ENCODE assay signal across 15 cellular contexts in genomic region chr13:45137501-45137880, GRCh38.
"Had no signal": no experiment of that assay in that cellular context is flagged by ENCODE, and none has a peak within 500 bp of the region (broad histone marks: within the 10 kb centered on the region; RNA-seq: fewer than 3 reads in every experiment).

No MANE protein-coding gene starts in this region.

- H3K27me3 ChIP-seq: dorsolateral prefrontal cortex, esophagus muscularis mucosa had no signal

- DNase-seq: activated CD4-positive, alpha-beta memory T cell treated with anti-CD3 and anti-CD28 coated beads for 36 hours; activated naive CD8-positive, alpha-beta T cell treated with anti-CD3 and anti-CD28 coated beads, Interleukin-2, amount 10 ng/mL, durations not matched to agents 7 days and 5 days; activated T-cell treated with anti-CD3 and anti-CD28 coated beads, Interleukin-2, amount 50 U/mL, for 48 hours; dorsolateral prefrontal cortex; left colon; naive thymus-derived CD4-positive, alpha-beta T cell; posterior cingulate gyrus; stimulated activated CD4-positive, alpha-beta T cell treated with anti-CD3 and anti-CD28 coated beads, Interleukin-4, amount 100 ng/mL, for 4 hours; stimulated activated naive CD8-positive, alpha-beta T cell treated with anti-CD3 and anti-CD28 coated beads, Interleukin-15, amount 100 ng/mL, for 72 hours had no signal

- H3K27ac ChIP-seq: dorsolateral prefrontal cortex, esophagus muscularis mucosa, thoracic aorta, VCaP had no signal

- FAIRE-seq: astrocyte, endometrium had no signal

- H3K4me3 ChIP-seq: dorsolateral prefrontal cortex, esophagus muscularis mucosa, lung, thoracic aorta had no signal

- H3K9me3 ChIP-seq: thoracic aorta had no signal

- ATAC-seq: left colon; naive thymus-derived CD4-positive, alpha-beta T cell; stimulated activated naive CD8-positive, alpha-beta T cell treated with anti-CD3 and anti-CD28 coated beads, Interleukin-15, amount 100 ng/mL, for 72 hours had no signal
